8 cellular contexts compared by ENCODE assay signal in genomic region chr20:8601542-8601912, GRCh38.
DNase-seq lines count a peak whose midpoint lies in the region; ATAC-seq and TF ChIP-seq lines count a peak whose summit lies in the region.

No MANE protein-coding gene starts in this region.

- H3K27ac ChIP-seq in brain microvascular endothelial cell = no peak overlapping the region

- H3K27me3 ChIP-seq in brain microvascular endothelial cell (replicated peaks) = no peaks in the 10 kb centered on the region

- no peaks in the 10 kb centered on the region for H3K27me3 Mint-ChIP-seq in effector memory CD8-positive, alpha-beta T cell
- no peaks in the 10 kb centered on the region for H3K27me3 Mint-ChIP-seq in HFFc6 (ENCODE audit: insufficient read depth)

- H3K27ac Mint-ChIP-seq in effector memory CD8-positive, alpha-beta T cell = peak overlapping the region; percentile 62 to 79
- no peak overlapping the region for H3K27ac Mint-ChIP-seq in HFFc6

- in situ Hi-C loops in brain microvascular endothelial cell (cut with HindIII; ENCODE audit: low pct_ligation_motif_present, low sequenced_read_pairs) = no loop called here

- H3K9me3 Mint-ChIP-seq in effector memory CD8-positive, alpha-beta T cell = peaks cover 0 to 2% of the 10 kb centered on the region in 2 donors
- peaks cover 4% of the 10 kb centered on the region; the same call in 1 of the 2 replicates for H3K9me3 Mint-ChIP-seq in HFFc6

- TF ChIP-seq CTCF in brain microvascular endothelial cell (IDR thresholded peaks at IDR 0.05; ENCODE audit: low read depth, low read length, missing control alignments) (no peak), HFFc6 (IDR thresholded peaks at IDR 0.05) (no peak)

- ATAC-seq in GM19452 (IDR thresholded peaks at IDR 0.05; ENCODE audit: unreplicated experiment) (peak; percentile 83), HG03439 (IDR thresholded peaks at IDR 0.05; ENCODE audit: unreplicated experiment) (peak; percentile 70), HG03025 (IDR thresholded peaks at IDR 0.05; ENCODE audit: low FRiP score, unreplicated experiment) (no peak)
- ATAC-seq in effector memory CD8-positive, alpha-beta T cell (replicated peaks) = no peak

- no peak overlapping the region for H3K4me3 ChIP-seq in brain microvascular endothelial cell (ENCODE audit: low read depth, low read length)

- DNase-seq in DMS53 treated with DMSO at 0.1 percent for 48 hours (lab: John Stamatoyannopoulos, UW; ENCODE audit: unreplicated experiment) = peak; percentile 1
- no peak for DNase-seq in effector memory CD8-positive, alpha-beta T cell
- DNase-seq in stimulated activated CD4-positive, alpha-beta T cell treated with anti-CD3 and anti-CD28 coated beads, Interleukin-12 subunit alpha, Interleukin-12 subunit beta, amount 100 ng/mL, for 4 hours = no peak
- DNase-seq in brain microvascular endothelial cell = no peak
- no peak for DNase-seq in HFFc6

- peak overlapping the region; percentile 37 to 39 for H3K4me3 Mint-ChIP-seq in effector memory CD8-positive, alpha-beta T cell
- no peak overlapping the region for H3K4me3 Mint-ChIP-seq in HFFc6

- peaks cover 16 to 18% of the 10 kb centered on the region in 2 donors for H3K4me1 Mint-ChIP-seq in effector memory CD8-positive, alpha-beta T cell (ENCODE audit: low read depth in 2 of 2)
- peaks cover 13% of the 10 kb centered on the region for H3K4me1 Mint-ChIP-seq in HFFc6 (ENCODE audit: low read depth)

- H3K36me3 Mint-ChIP-seq in effector memory CD8-positive, alpha-beta T cell (ENCODE audit: insufficient read depth) = peaks cover 3% of the 10 kb centered on the region
- no peaks in the 10 kb centered on the region for H3K36me3 Mint-ChIP-seq in HFFc6 (ENCODE audit: low read depth)

- no peaks in the 10 kb centered on the region for H3K36me3 ChIP-seq in brain microvascular endothelial cell (replicated peaks)

Comparison
In these comparisons a context has a peak if more than half of its experiments do, and no peak if none do; other contexts are left out.
1. ATAC-seq: peak in GM19452 (single experiment) and HG03439 (single experiment); none in effector memory CD8-positive, alpha-beta T cell (single experiment) and HG03025 (single experiment).